Comparison of ENCODE assay signal across 8 cellular contexts in genomic region chr15:58070801-58071418, GRCh38. TPM values are rescaled to one million over a fixed set of nuclear protein-coding genes. Genes with fewer than 3 reads are reported as not detected.
DNase-seq lines count a peak whose midpoint lies in the region; ATAC-seq and TF ChIP-seq lines count a peak whose summit lies in the region.

No MANE protein-coding gene starts in this region.

- H4K20me1 ChIP-seq in DOHH2 (ENCODE audit: control insufficient read depth, insufficient read depth, low read depth, low read length), result no peaks in the 10 kb centered on the region

- H3K4me1 ChIP-seq in DOHH2 (ENCODE audit: control insufficient read depth, low read length) (no peaks in the 10 kb centered on the region), liver (ENCODE audit: control insufficient read depth in 4 of 4, insufficient read depth in 4 of 4, low read length in 3 of 4) (peaks cover 3 to 6% (median 4%) of the 10 kb centered on the region in 4 donors)

- H3K27ac ChIP-seq in DOHH2 (ENCODE audit: low read depth, low read length), result no peak overlapping the region
- no peak overlapping the region for H3K27ac ChIP-seq in liver (ENCODE audit: low read depth in 1 of 2, low read length in 2 of 2)

- no peak for ATAC-seq in GM21529 (IDR thresholded peaks at IDR 0.05; ENCODE audit: unreplicated experiment)
- ATAC-seq in HG02642 (IDR thresholded peaks at IDR 0.05; ENCODE audit: poor library complexity, unreplicated experiment), result no peak

- peak; percentile 93 to 95 for TF ChIP-seq RAD21 in liver (IDR thresholded peaks at IDR 0.05)

- H3F3A ChIP-seq in DOHH2 (ENCODE audit: control insufficient read depth, insufficient read depth), result no peaks in the 10 kb centered on the region

- H3K79me2 ChIP-seq in DOHH2 (ENCODE audit: control insufficient read depth, low read length), result no peaks in the 10 kb centered on the region

- H3K27me3 ChIP-seq in DOHH2 (ENCODE audit: control insufficient read depth, low read length), result no peaks in the 10 kb centered on the region
- peaks cover 0 to 4% (median 0%) of the 10 kb centered on the region in 4 donors for H3K27me3 ChIP-seq in liver (ENCODE audit: control insufficient read depth in 4 of 4, insufficient read depth in 4 of 4, low read length in 3 of 4)

- no peak overlapping the region for H3K4me2 ChIP-seq in DOHH2 (ENCODE audit: low read length)

- TF ChIP-seq CTCF in DOHH2 (IDR thresholded peaks at IDR 0.05; ENCODE audit: low read depth, low read length, poor library complexity, severe bottlenecking) (peak; percentile 95), choroid plexus epithelial cell (conservative IDR thresholded peaks at IDR 0.05; ENCODE audit: low read depth, low read length) (peak; percentile 96), liver (IDR thresholded peaks at IDR 0.05; ENCODE audit: low read depth, low read length, missing input control) (peak; percentile 87)

- DNase-seq in KBM-7 (peak; percentile 68), SK-N-DZ (ENCODE audit: low spot score) (peak; percentile 38), choroid plexus epithelial cell (ENCODE audit: low read depth) (peak; percentile 78)
- DNase-seq in stimulated activated CD8-positive, alpha-beta memory T cell treated with anti-CD3 and anti-CD28 coated beads, Interleukin-4, amount 100 ng/mL, for 24 hours (ENCODE audit: low read depth), result peak; percentile 11

- H3K36me3 ChIP-seq in DOHH2 (ENCODE audit: control insufficient read depth, low read length) (no peaks in the 10 kb centered on the region), liver (ENCODE audit: control insufficient read depth in 4 of 4, insufficient read depth in 3 of 4, low read depth in 1 of 4, low read length in 3 of 4) (no peaks in the 10 kb centered on the region)

- H3K4me3 ChIP-seq in DOHH2 (ENCODE audit: low read length), result no peak overlapping the region
- H3K4me3 ChIP-seq in choroid plexus epithelial cell (ENCODE audit: low read depth, low read length), result no peak overlapping the region
- H3K4me3 ChIP-seq in liver (ENCODE audit: low read depth in 1 of 3, low read length in 3 of 3), result no peak overlapping the region

- no peaks in the 10 kb centered on the region for H3K9me2 ChIP-seq in DOHH2 (replicated peaks; ENCODE audit: control insufficient read depth, low read length)

- in situ Hi-C loops in KBM-7 (cut with MboI; ENCODE audit: low pct_unique_long_range_greater_than_20kb, low sequenced_read_pairs), result no loop called here

- no peaks in the 10 kb centered on the region for H3K9me3 ChIP-seq in DOHH2 (ENCODE audit: control insufficient read depth, insufficient read depth, low read length)
- no peaks in the 10 kb centered on the region for H3K9me3 ChIP-seq in liver (ENCODE audit: control insufficient read depth in 4 of 4, low read length in 3 of 4)

- H3K9ac ChIP-seq in liver (ENCODE audit: low read depth in 1 of 2, low read length in 2 of 2), result no peak overlapping the region

- 41% methylated on average over 7 of the region's 7 CpGs for WGBS in liver

TF ChIP-seq in liver, 16 proteins besides CTCF, POLR2A, EP300 and RAD21:
- TF ChIP-seq FOXA2 (IDR thresholded peaks at IDR 0.05), result no peak
- no peak for TF ChIP-seq RXRA (IDR thresholded peaks at IDR 0.05)
- no peak for TF ChIP-seq HNF4G (IDR thresholded peaks at IDR 0.05)
- TF ChIP-seq ATF3 (IDR thresholded peaks at IDR 0.05), result no peak
- TF ChIP-seq YY1 (IDR thresholded peaks at IDR 0.05), result no peak
- no peak for TF ChIP-seq NR2F2 (IDR thresholded peaks at IDR 0.05)
- TF ChIP-seq ZBTB33 (IDR thresholded peaks at IDR 0.05), result no peak
- TF ChIP-seq EGR1 (IDR thresholded peaks at IDR 0.05; ENCODE audit: low read depth in 2 of 2), result no peak

RNA-seq across cellular contexts. Expression of gene ALDH1A2, which starts 5.4 kb away (rescaled TPM):
- not detected in 2 replicates for polyA plus RNA-seq in SK-N-DZ (2014; cell fraction: cytosol; rRNA removed)
- polyA plus RNA-seq in SK-N-DZ (2014; cell fraction: nucleus; rRNA removed), result not detected in 2 replicates
- total RNA-seq in liver, result 10 to 100 TPM in 1 of 2 donors, 1 to 10 TPM in 1; 1.2 to 22.7 TPM
- polyA plus RNA-seq in liver, result 10 to 100 TPM; 13.4 to 14.5 TPM

Comparison
In these comparisons a context has a peak if more than half of its experiments do, and no peak if none do; other contexts are left out.
1. DNase-seq: peak in every context shown above with its lines; median percentile 78 in choroid plexus epithelial cell; 68 in KBM-7; 38 in SK-N-DZ; 11 in stimulated activated CD8-positive, alpha-beta memory T cell treated with anti-CD3 and anti-CD28 coated beads, Interleukin-4, amount 100 ng/mL, for 24 hours.